15 cellular contexts compared by ENCODE assay signal in genomic region chr3:179108091-179108490, GRCh38. TPM values are rescaled to one million over a fixed set of nuclear protein-coding genes. Genes with fewer than 3 reads are reported as not detected.
DNase-seq lines count a peak whose midpoint lies in the region; ATAC-seq and TF ChIP-seq lines count a peak whose summit lies in the region.
"Had no signal": no experiment of that assay in that cellular context is flagged by ENCODE, and none has a peak within 500 bp of the region (broad histone marks: within the 10 kb centered on the region; RNA-seq: fewer than 3 reads in every experiment).

No MANE protein-coding gene starts in this region.

- TF ChIP-seq CTCF in AG09309 (IDR thresholded peaks at IDR 0.05; ENCODE audit: control insufficient read depth, insufficient read depth, low read depth, low read length, missing control alignments) = no peak
- no peak for TF ChIP-seq CTCF in choroid plexus epithelial cell (conservative IDR thresholded peaks at IDR 0.05; ENCODE audit: low read depth, low read length)
- TF ChIP-seq CTCF in kidney epithelial cell (IDR thresholded peaks at IDR 0.05; ENCODE audit: insufficient read depth, low read length, poor library complexity, severe bottlenecking) = no peak

- ATAC-seq in HG02970 (IDR thresholded peaks at IDR 0.05; ENCODE audit: low FRiP score, unreplicated experiment) = no peak
- ATAC-seq in GM21515 (IDR thresholded peaks at IDR 0.05; ENCODE audit: unreplicated experiment) = no peak
- ATAC-seq: activated T-helper 17 cell treated with anti-CD3 and anti-CD28 coated beads, Interleukin-2, amount 50 U/mL, for 72 hours had no signal

- H3K27me3 ChIP-seq in kidney epithelial cell (ENCODE audit: control insufficient read depth, insufficient read depth, low read length) = no peaks in the 10 kb centered on the region
- H3K27me3 ChIP-seq: adrenal gland, right atrium auricular region had no signal

- H3K4me3 ChIP-seq in AG09309 (ENCODE audit: control insufficient read depth, low read depth, low read length) = no peak overlapping the region
- H3K4me3 ChIP-seq in choroid plexus epithelial cell (ENCODE audit: low read depth, low read length) = no peak overlapping the region
- no peak overlapping the region for H3K4me3 ChIP-seq in kidney epithelial cell (ENCODE audit: low read depth, low read length)
- H3K4me3 ChIP-seq: adrenal gland, HAP-1, right atrium auricular region had no signal

- DNase-seq in AG09309 (ENCODE audit: low read depth) = peak; percentile 57
- DNase-seq in M059J (ENCODE audit: low read depth) = peak; percentile 80
- peak; percentile 81 for DNase-seq in choroid plexus epithelial cell (ENCODE audit: low read depth)
- DNase-seq in kidney epithelial cell (ENCODE audit: low read depth) = peak; percentile 18
- DNase-seq in NCI-H146 (lab: John Stamatoyannopoulos, UW) = no peak
- no peak for DNase-seq in stimulated activated CD4-positive, alpha-beta T cell treated with anti-CD3 and anti-CD28 coated beads, Interleukin-4, amount 100 ng/mL, for 24 hours
- DNase-seq: adrenal gland, cortex of kidney, NCI-H1092 treated with DMSO at 0.1 percent for 48 hours, NCI-H2227 treated with DMSO at 0.1 percent for 48 hours had no signal

- no peaks in the 10 kb centered on the region for H3K36me3 ChIP-seq in kidney epithelial cell (ENCODE audit: control insufficient read depth, insufficient read depth, low read length)
- H3K36me3 ChIP-seq: adrenal gland, HAP-1, right atrium auricular region had no signal

RNA-seq across cellular contexts. Expression of gene ZMAT3, which starts 36.5 kb away (rescaled TPM):
- 2.1 and 4.2 TPM in 2 replicates for total RNA-seq in M059J (2014; rRNA removed; shearing (Covaris generic))
- 49.3 and 51.7 TPM in 2 replicates for total RNA-seq in kidney epithelial cell

RNA-seq across cellular contexts. Expression of gene PIK3CA, which starts 40.1 kb away (rescaled TPM):
- 21.7 and 34.1 TPM in 2 replicates for total RNA-seq in M059J (2014; rRNA removed; shearing (Covaris generic))
- total RNA-seq in kidney epithelial cell = 14.5 and 15.8 TPM in 2 replicates

Comparison
In these comparisons a context has a peak if more than half of its experiments do, and no peak if none do; other contexts are left out.
1. DNase-seq: peak in AG09309 (single experiment), M059J (single experiment), choroid plexus epithelial cell (single experiment) and kidney epithelial cell (single experiment); none in NCI-H146 (single experiment) and stimulated activated CD4-positive, alpha-beta T cell treated with anti-CD3 and anti-CD28 coated beads, Interleukin-4, amount 100 ng/mL, for 24 hours (single experiment).